Comparison of ENCODE assay signal across 9 cellular contexts in genomic region chr10:34528320-34528719, GRCh38.
DNase-seq lines count a peak whose midpoint lies in the region; ATAC-seq and TF ChIP-seq lines count a peak whose summit lies in the region.
"Had no signal": no experiment of that assay in that cellular context is flagged by ENCODE, and none has a peak within 500 bp of the region (broad histone marks: within the 10 kb centered on the region; RNA-seq: fewer than 3 reads in every experiment).

No MANE protein-coding gene starts in this region.

- H3K27ac ChIP-seq in gastrocnemius medialis (no peak overlapping the region), MM.1S (ENCODE audit: low read length) (no peak overlapping the region)
- H3K27ac ChIP-seq: 22Rv1 had no signal

- intact Hi-C loops in gastrocnemius medialis (cut with DNase I; ENCODE audit: low total_unique reads), result no loop called here

- no peaks in the 10 kb centered on the region for H3F3A ChIP-seq in MM.1S (ENCODE audit: insufficient read depth, low read length)

- TF ChIP-seq POLR2A in gastrocnemius medialis (IDR thresholded peaks at IDR 0.05), result no peak

- H3K27me3 ChIP-seq in gastrocnemius medialis (no peaks in the 10 kb centered on the region), MM.1S (replicated peaks; ENCODE audit: insufficient read depth, low read length) (no peaks in the 10 kb centered on the region)

- in situ Hi-C loops in gastrocnemius medialis (cut with MboI; ENCODE audit: low sequenced_read_pairs in 4 of 4), result no loop called here

- H3K79me2 ChIP-seq in MM.1S (ENCODE audit: low read length), result peaks cover 53% of the 10 kb centered on the region

- DNase-seq in DMS 273 (lab: John Stamatoyannopoulos, UW; ENCODE audit: unreplicated experiment) (peak; percentile 27), DMS 273 treated with DMSO at 0.1 percent for 48 hours (lab: John Stamatoyannopoulos, UW) (no peak), LoVo (ENCODE audit: low spot score) (peak; percentile 75), dermis blood vessel endothelial cell (peak; percentile 91), gastrocnemius medialis (no peak), MM.1S (no peak), CD1c-positive myeloid dendritic cell (ENCODE audit: extremely low spot score) (no peak), DMS153 (lab: John Stamatoyannopoulos, UW) (no peak)

- ATAC-seq in gastrocnemius medialis, result peak; percentile 38 to 58

- no peak overlapping the region for H3K9ac ChIP-seq in MM.1S (ENCODE audit: low read length)

- H3K9me3 ChIP-seq in gastrocnemius medialis, result no peaks in the 10 kb centered on the region
- H3K9me3 ChIP-seq in MM.1S (replicated peaks; ENCODE audit: insufficient read depth, low read length), result no peaks in the 10 kb centered on the region

- no peak overlapping the region for H3K4me2 ChIP-seq in MM.1S (ENCODE audit: low read depth, low read length)

- H3K36me3 ChIP-seq in gastrocnemius medialis (no peaks in the 10 kb centered on the region), MM.1S (replicated peaks; ENCODE audit: insufficient read depth, low read length) (no peaks in the 10 kb centered on the region)

- H3K4me3 ChIP-seq in gastrocnemius medialis, result no peak overlapping the region
- H3K4me3 ChIP-seq in MM.1S (ENCODE audit: low read length), result no peak overlapping the region

- TF ChIP-seq CTCF in gastrocnemius medialis (IDR thresholded peaks at IDR 0.05 in 4 of 5, conservative IDR thresholded peaks at IDR 0.05 in 1 of 5) (no peak), MM.1S (IDR thresholded peaks at IDR 0.05; ENCODE audit: low read length) (no peak)

- H3K4me1 ChIP-seq in gastrocnemius medialis (peaks cover 23 to 29% of the 10 kb centered on the region in 2 donors), MM.1S (ENCODE audit: low read length) (peaks cover 12% of the 10 kb centered on the region)

- peaks cover 5% of the 10 kb centered on the region; the same call in 1 of the 2 replicates for H4K20me1 ChIP-seq in MM.1S (ENCODE audit: insufficient read depth, low read length)

- H3K9me2 ChIP-seq in MM.1S (replicated peaks; ENCODE audit: insufficient read depth, low read length), result no peaks in the 10 kb centered on the region

- H2AFZ ChIP-seq in MM.1S (ENCODE audit: low read length), result no peak overlapping the region

Comparison
In these comparisons a context has a peak if more than half of its experiments do, and no peak if none do; other contexts are left out.
1. DNase-seq: peak in DMS 273 (single experiment), LoVo (single experiment) and dermis blood vessel endothelial cell (single experiment); none in DMS 273 treated with DMSO at 0.1 percent for 48 hours (single experiment), gastrocnemius medialis (0 of 2), MM.1S (single experiment), CD1c-positive myeloid dendritic cell (single experiment) and DMS153 (single experiment).